Comparison of ENCODE assay signal across 19 cellular contexts in genomic region chr13:52009985-52010384, GRCh38. TPM values are rescaled to one million over a fixed set of nuclear protein-coding genes. Genes with fewer than 3 reads are reported as not detected.
DNase-seq lines count a peak whose midpoint lies in the region; ATAC-seq and TF ChIP-seq lines count a peak whose summit lies in the region.
"Had no signal": no experiment of that assay in that cellular context is flagged by ENCODE, and none has a peak within 500 bp of the region (broad histone marks: within the 10 kb centered on the region; RNA-seq: fewer than 3 reads in every experiment).

No MANE protein-coding gene starts in this region.

- TF ChIP-seq CTCF in glutamatergic neuron (IDR thresholded peaks at IDR 0.05; ENCODE audit: partially characterized antibody, unreplicated experiment) (no peak), osteocyte (IDR thresholded peaks at IDR 0.05) (no peak)

- no peaks in the 10 kb centered on the region for H3K36me3 ChIP-seq in SK-N-MC (ENCODE audit: insufficient read depth, low read length)
- H3K36me3 ChIP-seq: stomach had no signal

- H3K4me3 Mint-ChIP-seq in activated CD4-positive, alpha-beta T cell treated with anti-CD3 and anti-CD28 coated beads, Interleukin-2, amount 10 ng/mL, durations not matched to agents 24 days and 14 days: peak overlapping the region; percentile 15
- H3K4me3 Mint-ChIP-seq in glutamatergic neuron (ENCODE audit: unreplicated experiment) (peak overlapping the region; percentile 20), osteocyte (ENCODE audit: unreplicated experiment) (peak overlapping the region; percentile 50)

- H3K4me1 Mint-ChIP-seq in activated CD4-positive, alpha-beta T cell treated with anti-CD3 and anti-CD28 coated beads, Interleukin-2, amount 10 ng/mL, durations not matched to agents 24 days and 14 days: peaks cover 5% of the 10 kb centered on the region
- H3K4me1 Mint-ChIP-seq in glutamatergic neuron (ENCODE audit: low read depth, unreplicated experiment) (peaks cover 6% of the 10 kb centered on the region), osteocyte (ENCODE audit: unreplicated experiment) (peaks cover 18% of the 10 kb centered on the region)

- no peak overlapping the region for H3K27ac Mint-ChIP-seq in activated CD4-positive, alpha-beta T cell treated with anti-CD3 and anti-CD28 coated beads, Interleukin-2, amount 10 ng/mL, durations not matched to agents 24 days and 14 days
- H3K27ac Mint-ChIP-seq in glutamatergic neuron (ENCODE audit: unreplicated experiment) (no peak overlapping the region), osteocyte (ENCODE audit: unreplicated experiment) (no peak overlapping the region)
- H3K27ac Mint-ChIP-seq: activated naive CD8-positive, alpha-beta T cell treated with anti-CD3 and anti-CD28 coated beads, Interleukin-2, amount 50 U/mL, for 24 hours; HFFc6 had no signal

- H3K9me3 ChIP-seq in SK-N-MC (ENCODE audit: low read depth, low read length): no peaks in the 10 kb centered on the region
- H3K9me3 ChIP-seq: stomach had no signal

- H3K9ac ChIP-seq in SK-N-MC (ENCODE audit: insufficient read length): no peak overlapping the region

- no peak for ATAC-seq in HG03469 (IDR thresholded peaks at IDR 0.05; ENCODE audit: unreplicated experiment)
- ATAC-seq: activated naive CD8-positive, alpha-beta T cell treated with anti-CD3 and anti-CD28 coated beads, Interleukin-2, amount 50 U/mL, for 24 hours; left cardiac atrium had no signal

- intact Hi-C loops in activated CD4-positive, alpha-beta T cell treated with anti-CD3 and anti-CD28 coated beads, Interleukin-2, amount 10 ng/mL, durations not matched to agents 24 days and 14 days (cut with micrococcal nuclease): loop anchor here (5.0 to 10.0 kb wide), 4 partner anchors 193 to 642 kb away; partner anchors contain the start of genes DHRS12, SUGT1 and WDFY2

- DNase-seq in activated CD4-positive, alpha-beta T cell treated with anti-CD3 and anti-CD28 coated beads, Interleukin-2, amount 10 ng/mL, durations not matched to agents 24 days and 14 days: no peak
- no peak for DNase-seq in activated CD4-positive, alpha-beta T cell treated with anti-CD3 and anti-CD28 coated beads for 1 hour
- no peak for DNase-seq in SK-N-MC (ENCODE audit: low read depth, low spot score)
- no peak for DNase-seq in glutamatergic neuron
- DNase-seq in osteocyte (ENCODE audit: extremely low spot score, unreplicated experiment): no peak
- no peak for DNase-seq in NCI-H2029 treated with DMSO at 0.1 percent for 48 hours (lab: John Stamatoyannopoulos, UW)
- DNase-seq in SIG-M5 treated with dmso at 0.1 percent for 504 hours (lab: John Stamatoyannopoulos, UW; ENCODE audit: unreplicated experiment): no peak
- DNase-seq: ACHN; activated CD4-positive, CD25-positive, alpha-beta regulatory T cell treated with anti-CD3 and anti-CD28 coated beads, Interleukin-2, amount 50 U/mL, for 72 hours; activated CD8-positive, alpha-beta memory T cell treated with anti-CD3 and anti-CD28 coated beads, Interleukin-2, amount 50 U/mL, for 4 hours; activated naive CD8-positive, alpha-beta T cell treated with anti-CD3 and anti-CD28 coated beads, Interleukin-2, amount 50 U/mL, for 24 hours; effector CD4-positive, alpha-beta T cell; HFFc6; left cardiac atrium; NCI-H2107; NCI-H774; retina; stomach had no signal

- no peak overlapping the region for H3K27ac ChIP-seq in SK-N-MC
- H3K27ac ChIP-seq: stomach had no signal

- no peaks in the 10 kb centered on the region for H3K9me3 Mint-ChIP-seq in activated CD4-positive, alpha-beta T cell treated with anti-CD3 and anti-CD28 coated beads, Interleukin-2, amount 10 ng/mL, durations not matched to agents 24 days and 14 days
- H3K9me3 Mint-ChIP-seq in glutamatergic neuron (ENCODE audit: unreplicated experiment) (peaks cover 13% of the 10 kb centered on the region), osteocyte (ENCODE audit: unreplicated experiment) (no peaks in the 10 kb centered on the region)
- H3K9me3 Mint-ChIP-seq: activated naive CD8-positive, alpha-beta T cell treated with anti-CD3 and anti-CD28 coated beads, Interleukin-2, amount 50 U/mL, for 24 hours; HFFc6 had no signal

- peaks cover 44% of the 10 kb centered on the region for H3K27me3 Mint-ChIP-seq in activated CD4-positive, alpha-beta T cell treated with anti-CD3 and anti-CD28 coated beads, Interleukin-2, amount 10 ng/mL, durations not matched to agents 24 days and 14 days
- H3K27me3 Mint-ChIP-seq in glutamatergic neuron (ENCODE audit: unreplicated experiment) (peaks cover 11% of the 10 kb centered on the region), osteocyte (ENCODE audit: unreplicated experiment) (no peaks in the 10 kb centered on the region)

- no peaks in the 10 kb centered on the region for H3K36me3 Mint-ChIP-seq in activated CD4-positive, alpha-beta T cell treated with anti-CD3 and anti-CD28 coated beads, Interleukin-2, amount 10 ng/mL, durations not matched to agents 24 days and 14 days (ENCODE audit: low read depth)
- H3K36me3 Mint-ChIP-seq in glutamatergic neuron (ENCODE audit: unreplicated experiment) (no peaks in the 10 kb centered on the region), osteocyte (ENCODE audit: unreplicated experiment) (peaks cover 2% of the 10 kb centered on the region)

- peak overlapping the region; percentile 98; the same call in 1 of the 2 replicates for H3K4me3 ChIP-seq in SK-N-MC

RNA-seq across cellular contexts. Expression of gene ATP7B, which starts 1.3 kb away (rescaled TPM):
- 0.65 and 0.83 TPM in 2 replicates for total RNA-seq in activated CD4-positive, alpha-beta T cell treated with anti-CD3 and anti-CD28 coated beads, Interleukin-2, amount 10 ng/mL, durations not matched to agents 24 days and 14 days
- total RNA-seq in glutamatergic neuron (ENCODE audit: unreplicated experiment): 17.4 TPM
- total RNA-seq in osteocyte: 8.6 and 10.4 TPM in 2 replicates

RNA-seq across cellular contexts. Expression of gene ALG11, which starts 2.2 kb away (rescaled TPM):
- 26.7 and 28.0 TPM in 2 replicates for total RNA-seq in activated CD4-positive, alpha-beta T cell treated with anti-CD3 and anti-CD28 coated beads, Interleukin-2, amount 10 ng/mL, durations not matched to agents 24 days and 14 days
- total RNA-seq in glutamatergic neuron (ENCODE audit: unreplicated experiment): 46.4 TPM
- total RNA-seq in osteocyte: 41.9 and 49.1 TPM in 2 replicates

RNA-seq across cellular contexts. Expression of gene UTP14C, which starts 14.5 kb away (rescaled TPM):
- total RNA-seq in activated CD4-positive, alpha-beta T cell treated with anti-CD3 and anti-CD28 coated beads, Interleukin-2, amount 10 ng/mL, durations not matched to agents 24 days and 14 days: 12.2 TPM in 2 replicates
- total RNA-seq in glutamatergic neuron (ENCODE audit: unreplicated experiment): 19.1 TPM
- 22.4 and 24.2 TPM in 2 replicates for total RNA-seq in osteocyte
